In genomic region chr16:71648921-71649320, GRCh38 we compare ENCODE assay signal across 13 cellular contexts.
DNase-seq lines count a peak whose midpoint lies in the region; ATAC-seq and TF ChIP-seq lines count a peak whose summit lies in the region.
"Had no signal": no experiment of that assay in that cellular context is flagged by ENCODE, and none has a peak within 500 bp of the region (broad histone marks: within the 10 kb centered on the region; RNA-seq: fewer than 3 reads in every experiment).

No MANE protein-coding gene starts in this region.

- H3K4me3 ChIP-seq in RWPE2 (ENCODE audit: severe bottlenecking) (no peak overlapping the region), foreskin fibroblast (ENCODE audit: low read depth in 1 of 2, low read length in 2 of 2) (no peak overlapping the region)
- H3K4me3 ChIP-seq: skin epidermis had no signal

- no peaks in the 10 kb centered on the region for H3K27me3 ChIP-seq in RWPE2 (ENCODE audit: insufficient read depth, poor library complexity, severe bottlenecking)

- peak; percentile 56 for TF ChIP-seq CTCF in 22Rv1 (IDR thresholded peaks at IDR 0.05)
- peak; percentile 60 for TF ChIP-seq CTCF in GM12873 (IDR thresholded peaks at IDR 0.05; ENCODE audit: insufficient read depth, low read depth, low read length, missing control alignments)
- TF ChIP-seq CTCF in RWPE2 (IDR thresholded peaks at IDR 0.05; ENCODE audit: poor library complexity, severe bottlenecking) = peak; percentile 30
- peak; percentile 34 for TF ChIP-seq CTCF in foreskin fibroblast (IDR thresholded peaks at IDR 0.05; ENCODE audit: low read depth, low read length)

- H3K4me1 ChIP-seq in RWPE2 (ENCODE audit: insufficient read depth, poor library complexity, severe bottlenecking) = no peaks in the 10 kb centered on the region

- no peak overlapping the region for H3K27ac ChIP-seq in 22Rv1
- H3K27ac ChIP-seq in RWPE2 (ENCODE audit: poor library complexity, severe bottlenecking) = no peak overlapping the region
- H3K27ac ChIP-seq: skin epidermis had no signal

- no peaks in the 10 kb centered on the region for H3K9me3 ChIP-seq in RWPE2 (ENCODE audit: severe bottlenecking)

- DNase-seq in RWPE2 (ENCODE audit: low spot score) (no peak), foreskin fibroblast (no peak), HPDE6-E6E7 (ENCODE audit: extremely low spot score) (no peak), NCI-H1694 (lab: John Stamatoyannopoulos, UW) (no peak), NCI-H146 treated with DMSO at 0.1 percent for 48 hours (lab: John Stamatoyannopoulos, UW; ENCODE audit: unreplicated experiment) (no peak)
- DNase-seq: CD4-positive, CD25-positive, alpha-beta regulatory T cell; cerebellar nuclear complex; islet precursor cell; Right ventricle myocardium superior had no signal

- ATAC-seq in RWPE2 (ENCODE audit: low read depth) (peak; percentile 40; the same call in 1 of the 3 replicates), HG02938 (IDR thresholded peaks at IDR 0.05; ENCODE audit: unreplicated experiment) (no peak)

- H3K36me3 ChIP-seq in RWPE2 (ENCODE audit: low read depth) = peaks cover 55% of the 10 kb centered on the region
